ENCODE assay signal across 9 cellular contexts in genomic region chr6:157514659-157515496, GRCh38.
DNase-seq lines count a peak whose midpoint lies in the region; ATAC-seq and TF ChIP-seq lines count a peak whose summit lies in the region.
"Had no signal": no experiment of that assay in that cellular context is flagged by ENCODE, and none has a peak within 500 bp of the region (broad histone marks: within the 10 kb centered on the region; RNA-seq: fewer than 3 reads in every experiment).

No MANE protein-coding gene starts in this region.

- 0 out of 20 replicates have a peak overlapping the region, but pooled peaks of 1 of the 10 experiments have one; percentile 7 for H3K4me3 ChIP-seq in BLaER1 treated with 17β-estradiol and CSF1 and Interleukin-3, amounts not matched to agents 10 nM and 100 nM
- H3K4me3 ChIP-seq in GM23338: no peak overlapping the region
- H3K4me3 ChIP-seq: suprapubic skin had no signal

- no peaks in the 10 kb centered on the region; a peak in 1 of 22 replicates for H4K20me1 ChIP-seq in BLaER1 treated with 17β-estradiol and CSF1 and Interleukin-3, amounts not matched to agents 10 nM and 100 nM
- no peaks in the 10 kb centered on the region for H4K20me1 ChIP-seq in GM23338 (replicated peaks; ENCODE audit: insufficient read depth)

- no peaks in the 10 kb centered on the region for H3K9me3 ChIP-seq in BLaER1 treated with 17β-estradiol and CSF1 and Interleukin-3, amounts not matched to agents 10 nM and 100 nM (replicated peaks in 1 of 11)
- H3K9me3 ChIP-seq: suprapubic skin had no signal

- peaks cover 0 to 19% (median 0%) of the 10 kb centered on the region in 11 experiments; a peak in 3 of 22 replicates for H3K36me3 ChIP-seq in BLaER1 treated with 17β-estradiol and CSF1 and Interleukin-3, amounts not matched to agents 10 nM and 100 nM
- no peaks in the 10 kb centered on the region for H3K36me3 ChIP-seq in GM23338 (ENCODE audit: insufficient read depth)
- H3K36me3 ChIP-seq: suprapubic skin had no signal

- H3K36me3 Mint-ChIP-seq in GM23338 (ENCODE audit: low read depth): peaks cover 4% of the 10 kb centered on the region; the same call in 2 of the 3 replicates

- peak overlapping the region in 4 of 11 experiments; percentile 4 to 44 (median 26); a peak in 4 of 22 replicates for H3K27ac ChIP-seq in BLaER1 treated with 17β-estradiol and CSF1 and Interleukin-3, amounts not matched to agents 10 nM and 100 nM
- no peak overlapping the region for H3K27ac ChIP-seq in GM23338 (ENCODE audit: low read depth)
- H3K27ac ChIP-seq: suprapubic skin had no signal

- H3K27me3 Mint-ChIP-seq in GM23338 (ENCODE audit: insufficient read depth, low read depth, poor library complexity): peaks cover 10% of the 10 kb centered on the region

- H3K79me2 ChIP-seq in GM23338 (replicated peaks; ENCODE audit: insufficient read depth): no peaks in the 10 kb centered on the region

- H2AFZ ChIP-seq in GM23338: no peak overlapping the region

- H3F3A ChIP-seq in GM23338 (replicated peaks; ENCODE audit: low read depth): no peaks in the 10 kb centered on the region

- DNase-seq in HUDEP-2 (lab: John Stamatoyannopoulos, UW; ENCODE audit: unreplicated experiment in 76 of 76): peak in 74 of 76 experiments; percentile 39 to 94 (median 84)
- DNase-seq in amniotic stem cell (lab: John Stamatoyannopoulos, UW): peak; percentile 33
- peak; percentile 97 to 99 for DNase-seq in lung microvascular endothelial cell (ENCODE audit: low read depth in 2 of 2)
- DNase-seq in GM23338 (ENCODE audit: low spot score): no peak
- no peak for DNase-seq in stimulated activated CD4-positive, alpha-beta T cell treated with anti-CD3 and anti-CD28 coated beads, Interleukin-1b, Interleukin-23, amount 100 ng/mL, for 48 hours

- peak overlapping the region in 8 of 11 experiments; percentile 25 to 96 (median 63); a peak in 13 of 22 replicates for H3K4me2 ChIP-seq in BLaER1 treated with 17β-estradiol and CSF1 and Interleukin-3, amounts not matched to agents 10 nM and 100 nM
- no peak overlapping the region for H3K4me2 ChIP-seq in GM23338

- TF ChIP-seq CTCF in GM23338 (conservative IDR thresholded peaks at IDR 0.05; ENCODE audit: low read depth in 2 of 2): no peak

- ATAC-seq in HG03460 (IDR thresholded peaks at IDR 0.05; ENCODE audit: unreplicated experiment) (no peak), GM23338 (no peak), HG03378 (IDR thresholded peaks at IDR 0.05; ENCODE audit: unreplicated experiment) (no peak)

- H3K4me1 Mint-ChIP-seq in GM23338: peaks cover 25% of the 10 kb centered on the region

- H3K27me3 ChIP-seq in BLaER1 treated with 17β-estradiol and CSF1 and Interleukin-3, amounts not matched to agents 10 nM and 100 nM: no peaks in the 10 kb centered on the region
- no peaks in the 10 kb centered on the region for H3K27me3 ChIP-seq in GM23338 (ENCODE audit: insufficient read depth)
- H3K27me3 ChIP-seq: suprapubic skin had no signal

- no peak overlapping the region for H3K4me3 Mint-ChIP-seq in GM23338

- no peaks in the 10 kb centered on the region for H3K9me2 ChIP-seq in GM23338 (ENCODE audit: insufficient read depth)

- no peak overlapping the region for H3K27ac Mint-ChIP-seq in GM23338

- H3K4me1 ChIP-seq in BLaER1 treated with 17β-estradiol and CSF1 and Interleukin-3, amounts not matched to agents 10 nM and 100 nM: peaks cover 21 to 72% (median 46%) of the 10 kb centered on the region in 10 experiments
- H3K4me1 ChIP-seq in GM23338 (ENCODE audit: insufficient read depth): peaks cover 23% of the 10 kb centered on the region

- no peak overlapping the region; a peak in 1 of 22 replicates for H3K9ac ChIP-seq in BLaER1 treated with 17β-estradiol and CSF1 and Interleukin-3, amounts not matched to agents 10 nM and 100 nM

- H3K9me3 Mint-ChIP-seq in GM23338: no peaks in the 10 kb centered on the region; the same call in 2 of the 3 replicates

TF ChIP-seq in GM23338, 12 proteins besides CTCF, POLR2A, EP300 and RAD21 (continues in another document):
- TF ChIP-seq, protein P1, sequence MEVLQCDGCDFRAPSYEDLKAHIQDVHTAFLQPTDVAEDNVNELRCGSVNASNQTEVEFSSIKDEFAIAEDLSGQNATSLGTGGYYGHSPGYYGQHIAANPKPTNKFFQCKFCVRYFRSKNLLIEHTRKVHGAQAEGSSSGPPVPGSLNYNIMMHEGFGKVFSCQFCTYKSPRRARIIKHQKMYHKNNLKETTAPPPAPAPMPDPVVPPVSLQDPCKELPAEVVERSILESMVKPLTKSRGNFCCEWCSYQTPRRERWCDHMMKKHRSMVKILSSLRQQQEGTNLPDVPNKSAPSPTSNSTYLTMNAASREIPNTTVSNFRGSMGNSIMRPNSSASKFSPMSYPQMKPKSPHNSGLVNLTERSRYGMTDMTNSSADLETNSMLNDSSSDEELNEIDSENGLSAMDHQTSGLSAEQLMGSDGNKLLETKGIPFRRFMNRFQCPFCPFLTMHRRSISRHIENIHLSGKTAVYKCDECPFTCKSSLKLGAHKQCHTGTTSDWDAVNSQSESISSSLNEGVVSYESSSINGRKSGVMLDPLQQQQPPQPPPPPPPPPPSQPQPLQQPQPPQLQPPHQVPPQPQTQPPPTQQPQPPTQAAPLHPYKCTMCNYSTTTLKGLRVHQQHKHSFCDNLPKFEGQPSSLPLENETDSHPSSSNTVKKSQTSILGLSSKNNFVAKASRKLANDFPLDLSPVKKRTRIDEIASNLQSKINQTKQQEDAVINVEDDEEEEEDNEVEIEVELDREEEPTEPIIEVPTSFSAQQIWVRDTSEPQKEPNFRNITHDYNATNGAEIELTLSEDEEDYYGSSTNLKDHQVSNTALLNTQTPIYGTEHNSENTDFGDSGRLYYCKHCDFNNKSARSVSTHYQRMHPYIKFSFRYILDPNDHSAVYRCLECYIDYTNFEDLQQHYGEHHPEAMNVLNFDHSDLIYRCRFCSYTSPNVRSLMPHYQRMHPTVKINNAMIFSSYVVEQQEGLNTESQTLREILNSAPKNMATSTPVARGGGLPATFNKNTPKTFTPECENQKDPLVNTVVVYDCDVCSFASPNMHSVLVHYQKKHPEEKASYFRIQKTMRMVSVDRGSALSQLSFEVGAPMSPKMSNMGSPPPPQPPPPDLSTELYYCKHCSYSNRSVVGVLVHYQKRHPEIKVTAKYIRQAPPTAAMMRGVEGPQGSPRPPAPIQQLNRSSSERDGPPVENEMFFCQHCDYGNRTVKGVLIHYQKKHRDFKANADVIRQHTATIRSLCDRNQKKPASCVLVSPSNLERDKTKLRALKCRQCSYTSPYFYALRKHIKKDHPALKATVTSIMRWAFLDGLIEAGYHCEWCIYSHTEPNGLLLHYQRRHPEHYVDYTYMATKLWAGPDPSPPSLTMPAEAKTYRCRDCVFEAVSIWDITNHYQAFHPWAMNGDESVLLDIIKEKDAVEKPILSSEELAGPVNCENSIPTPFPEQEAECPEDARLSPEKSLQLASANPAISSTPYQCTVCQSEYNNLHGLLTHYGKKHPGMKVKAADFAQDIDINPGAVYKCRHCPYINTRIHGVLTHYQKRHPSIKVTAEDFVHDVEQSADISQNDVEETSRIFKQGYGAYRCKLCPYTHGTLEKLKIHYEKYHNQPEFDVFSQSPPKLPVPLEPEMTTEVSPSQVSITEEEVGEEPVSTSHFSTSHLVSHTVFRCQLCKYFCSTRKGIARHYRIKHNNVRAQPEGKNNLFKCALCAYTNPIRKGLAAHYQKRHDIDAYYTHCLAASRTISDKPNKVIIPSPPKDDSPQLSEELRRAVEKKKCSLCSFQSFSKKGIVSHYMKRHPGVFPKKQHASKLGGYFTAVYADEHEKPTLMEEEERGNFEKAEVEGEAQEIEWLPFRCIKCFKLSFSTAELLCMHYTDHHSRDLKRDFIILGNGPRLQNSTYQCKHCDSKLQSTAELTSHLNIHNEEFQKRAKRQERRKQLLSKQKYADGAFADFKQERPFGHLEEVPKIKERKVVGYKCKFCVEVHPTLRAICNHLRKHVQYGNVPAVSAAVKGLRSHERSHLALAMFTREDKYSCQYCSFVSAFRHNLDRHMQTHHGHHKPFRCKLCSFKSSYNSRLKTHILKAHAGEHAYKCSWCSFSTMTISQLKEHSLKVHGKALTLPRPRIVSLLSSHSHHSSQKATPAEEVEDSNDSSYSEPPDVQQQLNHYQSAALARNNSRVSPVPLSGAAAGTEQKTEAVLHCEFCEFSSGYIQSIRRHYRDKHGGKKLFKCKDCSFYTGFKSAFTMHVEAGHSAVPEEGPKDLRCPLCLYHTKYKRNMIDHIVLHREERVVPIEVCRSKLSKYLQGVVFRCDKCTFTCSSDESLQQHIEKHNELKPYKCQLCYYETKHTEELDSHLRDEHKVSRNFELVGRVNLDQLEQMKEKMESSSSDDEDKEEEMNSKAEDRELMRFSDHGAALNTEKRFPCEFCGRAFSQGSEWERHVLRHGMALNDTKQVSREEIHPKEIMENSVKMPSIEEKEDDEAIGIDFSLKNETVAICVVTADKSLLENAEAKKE (CRISPR knock-in tag; IDR thresholded peaks at IDR 0.05): no peak
- TF ChIP-seq CREB1 (CRISPR knock-in tag; IDR thresholded peaks at IDR 0.05; ENCODE audit: low read depth) (no peak), JUNB (IDR thresholded peaks at IDR 0.05; ENCODE audit: unreplicated experiment) (no peak), EZH2 (IDR thresholded peaks at IDR 0.05; ENCODE audit: low read depth, unreplicated experiment) (no peak), EZH2phosphoT487 (IDR thresholded peaks at IDR 0.05; ENCODE audit: unreplicated experiment) (no peak)
- TF ChIP-seq, protein P2, sequence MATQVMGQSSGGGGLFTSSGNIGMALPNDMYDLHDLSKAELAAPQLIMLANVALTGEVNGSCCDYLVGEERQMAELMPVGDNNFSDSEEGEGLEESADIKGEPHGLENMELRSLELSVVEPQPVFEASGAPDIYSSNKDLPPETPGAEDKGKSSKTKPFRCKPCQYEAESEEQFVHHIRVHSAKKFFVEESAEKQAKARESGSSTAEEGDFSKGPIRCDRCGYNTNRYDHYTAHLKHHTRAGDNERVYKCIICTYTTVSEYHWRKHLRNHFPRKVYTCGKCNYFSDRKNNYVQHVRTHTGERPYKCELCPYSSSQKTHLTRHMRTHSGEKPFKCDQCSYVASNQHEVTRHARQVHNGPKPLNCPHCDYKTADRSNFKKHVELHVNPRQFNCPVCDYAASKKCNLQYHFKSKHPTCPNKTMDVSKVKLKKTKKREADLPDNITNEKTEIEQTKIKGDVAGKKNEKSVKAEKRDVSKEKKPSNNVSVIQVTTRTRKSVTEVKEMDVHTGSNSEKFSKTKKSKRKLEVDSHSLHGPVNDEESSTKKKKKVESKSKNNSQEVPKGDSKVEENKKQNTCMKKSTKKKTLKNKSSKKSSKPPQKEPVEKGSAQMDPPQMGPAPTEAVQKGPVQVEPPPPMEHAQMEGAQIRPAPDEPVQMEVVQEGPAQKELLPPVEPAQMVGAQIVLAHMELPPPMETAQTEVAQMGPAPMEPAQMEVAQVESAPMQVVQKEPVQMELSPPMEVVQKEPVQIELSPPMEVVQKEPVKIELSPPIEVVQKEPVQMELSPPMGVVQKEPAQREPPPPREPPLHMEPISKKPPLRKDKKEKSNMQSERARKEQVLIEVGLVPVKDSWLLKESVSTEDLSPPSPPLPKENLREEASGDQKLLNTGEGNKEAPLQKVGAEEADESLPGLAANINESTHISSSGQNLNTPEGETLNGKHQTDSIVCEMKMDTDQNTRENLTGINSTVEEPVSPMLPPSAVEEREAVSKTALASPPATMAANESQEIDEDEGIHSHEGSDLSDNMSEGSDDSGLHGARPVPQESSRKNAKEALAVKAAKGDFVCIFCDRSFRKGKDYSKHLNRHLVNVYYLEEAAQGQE (IDR thresholded peaks at IDR 0.05; ENCODE audit: unreplicated experiment): no peak

Comparison
In these comparisons a context has a peak if more than half of its experiments do, and no peak if none do; other contexts are left out.
1. DNase-seq: peak in HUDEP-2 (74 of 76), amniotic stem cell (single experiment) and lung microvascular endothelial cell (2 of 2); none in GM23338 (single experiment) and stimulated activated CD4-positive, alpha-beta T cell treated with anti-CD3 and anti-CD28 coated beads, Interleukin-1b, Interleukin-23, amount 100 ng/mL, for 48 hours (single experiment).